In genomic region chr2:216688731-216689360, GRCh38 we compare ENCODE assay signal across 16 cellular contexts. TPM values are rescaled to one million over a fixed set of nuclear protein-coding genes. Genes with fewer than 3 reads are reported as not detected.
DNase-seq lines count a peak whose midpoint lies in the region; ATAC-seq and TF ChIP-seq lines count a peak whose summit lies in the region.
"Had no signal": no experiment of that assay in that cellular context is flagged by ENCODE, and none has a peak within 500 bp of the region (broad histone marks: within the 10 kb centered on the region; RNA-seq: fewer than 3 reads in every experiment).

No MANE protein-coding gene starts in this region.

- H3K9me3 ChIP-seq in esophagus (ENCODE audit: control insufficient read depth in 2 of 2, insufficient read depth in 1 of 2, low read depth in 1 of 2, low read length in 1 of 2) (no peaks in the 10 kb centered on the region), transverse colon (no peaks in the 10 kb centered on the region)
- H3K9me3 ChIP-seq: upper lobe of left lung had no signal

- no peak for TF ChIP-seq POLR2A in transverse colon (IDR thresholded peaks at IDR 0.05)

- peaks cover 23% of the 10 kb centered on the region for H3K36me3 Mint-ChIP-seq in mesothelial cell of epicardium

- DNase-seq in NCI-H2171 treated with DMSO at 0.1 percent for 48 hours (lab: John Stamatoyannopoulos, UW) (peak; percentile 4), NCI-H2171 (lab: John Stamatoyannopoulos, UW) (no peak), mesothelial cell of epicardium (ENCODE audit: low spot score in 2 of 2, unreplicated experiment in 2 of 2) (no peak), transverse colon (no peak), KG1 (lab: John Stamatoyannopoulos, UW) (no peak), HuH-7 (ENCODE audit: low spot score) (no peak)
- DNase-seq: activated CD4-positive, alpha-beta T cell treated with anti-CD3 and anti-CD28 coated beads, Interleukin-2, amount 10 ng/mL, durations not matched to agents 24 days and 14 days; KBM-7; PC-3 had no signal

- ATAC-seq in GM18858 (IDR thresholded peaks at IDR 0.05; ENCODE audit: unreplicated experiment) = no peak
- ATAC-seq: PC-3, sciatic nerve had no signal

- H3K4me1 ChIP-seq in esophagus (ENCODE audit: control insufficient read depth in 2 of 2, insufficient read depth in 2 of 2, low read length in 1 of 2) (peaks cover 3 to 7% of the 10 kb centered on the region in 2 donors), transverse colon (peaks cover 8 to 72% (median 15%) of the 10 kb centered on the region in 4 donors)

- no peak for TF ChIP-seq EP300 in transverse colon (IDR thresholded peaks at IDR 0.05; ENCODE audit: low read depth)

- H3K27ac ChIP-seq in esophagus (ENCODE audit: low read depth in 2 of 2, low read length in 1 of 2) (peak overlapping the region; percentile 34 to 80), transverse colon (peak overlapping the region; percentile 82 to 94 (median 84))
- H3K27ac ChIP-seq: epithelial cell of prostate had no signal

- TF ChIP-seq CTCF in mesothelial cell of epicardium (IDR thresholded peaks at IDR 0.05; ENCODE audit: unreplicated experiment) = no peak
- no peak for TF ChIP-seq CTCF in transverse colon (IDR thresholded peaks at IDR 0.05)

- H3K36me3 ChIP-seq in esophagus (ENCODE audit: control insufficient read depth in 2 of 2, insufficient read depth in 2 of 2, low read length in 1 of 2) = peaks cover 0 to 3% of the 10 kb centered on the region in 2 donors
- no peaks in the 10 kb centered on the region for H3K36me3 ChIP-seq in transverse colon
- H3K36me3 ChIP-seq: upper lobe of left lung had no signal

- H3K9me3 Mint-ChIP-seq in mesothelial cell of epicardium = no peaks in the 10 kb centered on the region
- H3K9me3 Mint-ChIP-seq: activated CD4-positive, alpha-beta T cell treated with anti-CD3 and anti-CD28 coated beads, Interleukin-2, amount 10 ng/mL, durations not matched to agents 24 days and 14 days; activated T-helper 2 cell treated with anti-CD3 and anti-CD28 coated beads, Interferon-gamma antibody, Interleukin-2, Interleukin-4, amounts not matched to agents 10 μg/mL and 5 μg/mL and 100 μg/mL, durations not matched to agents 14 hours and 24 hours and 36 hours had no signal

- intact Hi-C loops in transverse colon (cut with DNase I; ENCODE audit: low total_unique reads) = no loop called here

- peaks cover 60% of the 10 kb centered on the region for H3K4me1 Mint-ChIP-seq in mesothelial cell of epicardium

- H3K4me3 Mint-ChIP-seq in mesothelial cell of epicardium = peak overlapping the region; percentile 35
- H3K4me3 Mint-ChIP-seq: activated CD4-positive, alpha-beta T cell treated with anti-CD3 and anti-CD28 coated beads, Interleukin-2, amount 10 ng/mL, durations not matched to agents 24 days and 14 days had no signal

- H3K27me3 Mint-ChIP-seq in mesothelial cell of epicardium (ENCODE audit: low read depth) = no peaks in the 10 kb centered on the region

- H3K27ac Mint-ChIP-seq in mesothelial cell of epicardium = peak overlapping the region; percentile 91
- H3K27ac Mint-ChIP-seq: activated CD4-positive, alpha-beta T cell treated with anti-CD3 and anti-CD28 coated beads, Interleukin-2, amount 10 ng/mL, durations not matched to agents 24 days and 14 days; activated T-helper 2 cell treated with anti-CD3 and anti-CD28 coated beads, Interferon-gamma antibody, Interleukin-2, Interleukin-4, amounts not matched to agents 10 μg/mL and 5 μg/mL and 100 μg/mL, durations not matched to agents 14 hours and 24 hours and 36 hours had no signal

- in situ Hi-C loops in transverse colon (cut with MboI; ENCODE audit: low pct_ligation_motif_present in 1 of 4, low pct_unique_long_range_greater_than_20kb in 1 of 4, low sequenced_read_pairs in 3 of 4) = loop anchor here (10.0 to 25.0 kb wide), 6 partner anchors 473 to 1026 kb away; no protein-coding TSS in a partner anchor

- no peaks in the 10 kb centered on the region for H3K27me3 ChIP-seq in esophagus (ENCODE audit: control insufficient read depth in 1 of 2, insufficient read depth in 2 of 2, low read length in 2 of 2)
- peaks cover 60% of the 10 kb centered on the region for H3K27me3 ChIP-seq in transverse colon

- WGBS in esophagus, 2 donors = 40 to 52% methylated on average over 9 of the region's 9 CpGs
- WGBS in transverse colon (ENCODE audit: low coverage in 1 of 2), 2 donors = 53 to 57% methylated on average over 1 to 9 of the region's 9 CpGs

- H3K4me3 ChIP-seq in esophagus (ENCODE audit: low read depth in 1 of 2, low read length in 2 of 2) = no peak overlapping the region
- H3K4me3 ChIP-seq in transverse colon = peak overlapping the region in 1 of 4 donors; percentile 1

RNA-seq across cellular contexts. Expression of gene IGFBP5, which starts 6.5 kb away (rescaled TPM):
- 10 to 100 TPM; 29.4 to 46.5 TPM for polyA plus RNA-seq in esophagus
- total RNA-seq in mesothelial cell of epicardium (415 to 456 TPM (median 447 TPM) in 3 replicates), transverse colon (100 to 1,000 TPM; 146 to 263 (median 190) TPM)
- total RNA-seq: activated CD4-positive, alpha-beta T cell treated with anti-CD3 and anti-CD28 coated beads, Interleukin-2, amount 10 ng/mL, durations not matched to agents 24 days and 14 days; activated T-helper 2 cell treated with anti-CD3 and anti-CD28 coated beads, Interferon-gamma antibody, Interleukin-2, Interleukin-4, amounts not matched to agents 10 μg/mL and 5 μg/mL and 100 μg/mL, durations not matched to agents 14 hours and 24 hours and 36 hours; T-helper 1 cell treated with Interleukin-12 subunit alpha and Interleukin-12 subunit beta and Interleukin-4 antibody, amounts not matched to agents 30 ng/mL and 1 ng/mL, for 36 hours had no signal

RNA-seq across cellular contexts. Expression of gene IGFBP2, which starts 55.6 kb away (rescaled TPM):
- polyA plus RNA-seq in esophagus = 100 to 1,000 TPM in 1 of 2 donors, 10 to 100 TPM in 1; 93.6 to 138 TPM
- total RNA-seq in mesothelial cell of epicardium (376 to 409 TPM (median 381 TPM) in 3 replicates), transverse colon (100 to 1,000 TPM in 2 of 4 donors, 10 to 100 TPM in 2; 10.5 to 155 (median 101) TPM)
